In the genomic region with DNA sequence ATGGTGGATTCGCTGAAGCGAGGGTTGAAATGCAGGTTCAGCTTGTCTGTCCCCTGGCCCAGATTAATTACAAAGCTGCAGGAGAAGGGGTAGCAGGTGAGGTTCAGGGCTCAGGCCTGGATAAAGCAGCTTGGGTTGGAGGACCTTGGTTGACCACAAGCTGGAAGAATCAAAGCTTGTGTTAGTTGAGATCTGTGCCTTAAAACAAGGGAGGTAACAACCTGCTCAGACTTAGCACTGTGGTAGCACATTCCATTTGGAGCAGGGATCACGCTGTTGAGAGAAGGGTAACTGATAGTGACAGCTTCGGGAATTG, we compare ENCODE assay signal across 1 cellular context.
A peak's percentile ranks its signal among the peaks of the same experiment; 100 is the strongest.
TF ChIP-seq lines count a peak whose summit lies in the region.

No MANE protein-coding gene starts in this region.

TF ChIP-seq in HepG2, 621 proteins besides CTCF, POLR2A, EP300 and RAD21:
- TF ChIP-seq POGZ (CRISPR knock-in tag; IDR thresholded peaks at IDR 0.05) (peak; percentile 8; the same call in 1 of the 2 replicates), POLR2G (IDR thresholded peaks at IDR 0.05; ENCODE audit: low read depth, low read length) (peak; percentile 62), CCAR2 (optimal IDR thresholded peaks at IDR 0.05; ENCODE audit: low read depth, low read length) (peak; percentile 21), ZNF776 (CRISPR knock-in tag; IDR thresholded peaks at IDR 0.05) (0 out of 2 replicates have a peak, but pooled peaks have one; percentile 15), CCDC6 (CRISPR knock-in tag; IDR thresholded peaks at IDR 0.05) (0 out of 2 replicates have a peak, but pooled peaks have one; percentile 18), HMGA1 (CRISPR knock-in tag; conservative IDR thresholded peaks at IDR 0.05) (no peak), FOXC1 (CRISPR knock-in tag; IDR thresholded peaks at IDR 0.05; ENCODE audit: borderline replicate concordance) (no peak), WIZ (CRISPR knock-in tag; IDR thresholded peaks at IDR 0.05) (0 out of 2 replicates have a peak, but pooled peaks have one; percentile 64), TARDBP (CRISPR knock-in tag; IDR thresholded peaks at IDR 0.05) (0 out of 2 replicates have a peak, but pooled peaks have one; percentile 52), IRX3 (CRISPR knock-in tag; IDR thresholded peaks at IDR 0.05; ENCODE audit: borderline replicate concordance, low read depth) (0 out of 2 replicates have a peak, but pooled peaks have one; percentile 15), NCOA1 (CRISPR knock-in tag; IDR thresholded peaks at IDR 0.05) (no peak), ZFP36 (IDR thresholded peaks at IDR 0.05; ENCODE audit: borderline replicate concordance, low read depth, low read length, partially characterized antibody) (no peak), ZNF746 (CRISPR knock-in tag; IDR thresholded peaks at IDR 0.05) (0 out of 2 replicates have a peak, but pooled peaks have one; percentile 30), SMYD3 (CRISPR knock-in tag; IDR thresholded peaks at IDR 0.05) (0 out of 2 replicates have a peak, but pooled peaks have one; percentile 15), ETV5 (CRISPR knock-in tag; IDR thresholded peaks at IDR 0.05; ENCODE audit: borderline replicate concordance) (0 out of 2 replicates have a peak, but pooled peaks have one; percentile 5), NR2C2 (CRISPR knock-in tag; IDR thresholded peaks at IDR 0.05; ENCODE audit: borderline replicate concordance) (peak; percentile 69; the same call in 1 of the 2 replicates), MXI1 (IDR thresholded peaks at IDR 0.05; ENCODE audit: borderline replicate concordance, low read depth, low read length) (no peak), ZNF451 (CRISPR knock-in tag; IDR thresholded peaks at IDR 0.05) (no peak), NR2F6 (IDR thresholded peaks at IDR 0.05) (no peak), NR2F6 (CRISPR knock-in tag; IDR thresholded peaks at IDR 0.05) (no peak), FOSL2 (CRISPR knock-in tag; IDR thresholded peaks at IDR 0.05) (0 out of 2 replicates have a peak, but pooled peaks have one; percentile 1), ZFP90 (CRISPR knock-in tag; IDR thresholded peaks at IDR 0.05; ENCODE audit: borderline replicate concordance) (0 out of 2 replicates have a peak, but pooled peaks have one; percentile 47)
- TF ChIP-seq, protein P1, sequence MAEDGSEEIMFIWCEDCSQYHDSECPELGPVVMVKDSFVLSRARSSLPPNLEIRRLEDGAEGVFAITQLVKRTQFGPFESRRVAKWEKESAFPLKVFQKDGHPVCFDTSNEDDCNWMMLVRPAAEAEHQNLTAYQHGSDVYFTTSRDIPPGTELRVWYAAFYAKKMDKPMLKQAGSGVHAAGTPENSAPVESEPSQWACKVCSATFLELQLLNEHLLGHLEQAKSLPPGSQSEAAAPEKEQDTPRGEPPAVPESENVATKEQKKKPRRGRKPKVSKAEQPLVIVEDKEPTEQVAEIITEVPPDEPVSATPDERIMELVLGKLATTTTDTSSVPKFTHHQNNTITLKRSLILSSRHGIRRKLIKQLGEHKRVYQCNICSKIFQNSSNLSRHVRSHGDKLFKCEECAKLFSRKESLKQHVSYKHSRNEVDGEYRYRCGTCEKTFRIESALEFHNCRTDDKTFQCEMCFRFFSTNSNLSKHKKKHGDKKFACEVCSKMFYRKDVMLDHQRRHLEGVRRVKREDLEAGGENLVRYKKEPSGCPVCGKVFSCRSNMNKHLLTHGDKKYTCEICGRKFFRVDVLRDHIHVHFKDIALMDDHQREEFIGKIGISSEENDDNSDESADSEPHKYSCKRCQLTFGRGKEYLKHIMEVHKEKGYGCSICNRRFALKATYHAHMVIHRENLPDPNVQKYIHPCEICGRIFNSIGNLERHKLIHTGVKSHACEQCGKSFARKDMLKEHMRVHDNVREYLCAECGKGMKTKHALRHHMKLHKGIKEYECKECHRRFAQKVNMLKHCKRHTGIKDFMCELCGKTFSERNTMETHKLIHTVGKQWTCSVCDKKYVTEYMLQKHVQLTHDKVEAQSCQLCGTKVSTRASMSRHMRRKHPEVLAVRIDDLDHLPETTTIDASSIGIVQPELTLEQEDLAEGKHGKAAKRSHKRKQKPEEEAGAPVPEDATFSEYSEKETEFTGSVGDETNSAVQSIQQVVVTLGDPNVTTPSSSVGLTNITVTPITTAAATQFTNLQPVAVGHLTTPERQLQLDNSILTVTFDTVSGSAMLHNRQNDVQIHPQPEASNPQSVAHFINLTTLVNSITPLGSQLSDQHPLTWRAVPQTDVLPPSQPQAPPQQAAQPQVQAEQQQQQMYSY (CRISPR knock-in tag; IDR thresholded peaks at IDR 0.05): no peak
- TF ChIP-seq, protein P2, sequence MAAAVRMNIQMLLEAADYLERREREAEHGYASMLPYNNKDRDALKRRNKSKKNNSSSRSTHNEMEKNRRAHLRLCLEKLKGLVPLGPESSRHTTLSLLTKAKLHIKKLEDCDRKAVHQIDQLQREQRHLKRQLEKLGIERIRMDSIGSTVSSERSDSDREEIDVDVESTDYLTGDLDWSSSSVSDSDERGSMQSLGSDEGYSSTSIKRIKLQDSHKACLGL (CRISPR knock-in tag; IDR thresholded peaks at IDR 0.05): peak; percentile 19; the same call in 1 of the 2 replicates
- TF ChIP-seq, protein P3, sequence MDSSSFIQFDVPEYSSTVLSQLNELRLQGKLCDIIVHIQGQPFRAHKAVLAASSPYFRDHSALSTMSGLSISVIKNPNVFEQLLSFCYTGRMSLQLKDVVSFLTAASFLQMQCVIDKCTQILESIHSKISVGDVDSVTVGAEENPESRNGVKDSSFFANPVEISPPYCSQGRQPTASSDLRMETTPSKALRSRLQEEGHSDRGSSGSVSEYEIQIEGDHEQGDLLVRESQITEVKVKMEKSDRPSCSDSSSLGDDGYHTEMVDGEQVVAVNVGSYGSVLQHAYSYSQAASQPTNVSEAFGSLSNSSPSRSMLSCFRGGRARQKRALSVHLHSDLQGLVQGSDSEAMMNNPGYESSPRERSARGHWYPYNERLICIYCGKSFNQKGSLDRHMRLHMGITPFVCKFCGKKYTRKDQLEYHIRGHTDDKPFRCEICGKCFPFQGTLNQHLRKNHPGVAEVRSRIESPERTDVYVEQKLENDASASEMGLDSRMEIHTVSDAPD (CRISPR knock-in tag; IDR thresholded peaks at IDR 0.05): 0 out of 2 replicates have a peak, but pooled peaks have one; percentile 1
- TF ChIP-seq, protein P4, sequence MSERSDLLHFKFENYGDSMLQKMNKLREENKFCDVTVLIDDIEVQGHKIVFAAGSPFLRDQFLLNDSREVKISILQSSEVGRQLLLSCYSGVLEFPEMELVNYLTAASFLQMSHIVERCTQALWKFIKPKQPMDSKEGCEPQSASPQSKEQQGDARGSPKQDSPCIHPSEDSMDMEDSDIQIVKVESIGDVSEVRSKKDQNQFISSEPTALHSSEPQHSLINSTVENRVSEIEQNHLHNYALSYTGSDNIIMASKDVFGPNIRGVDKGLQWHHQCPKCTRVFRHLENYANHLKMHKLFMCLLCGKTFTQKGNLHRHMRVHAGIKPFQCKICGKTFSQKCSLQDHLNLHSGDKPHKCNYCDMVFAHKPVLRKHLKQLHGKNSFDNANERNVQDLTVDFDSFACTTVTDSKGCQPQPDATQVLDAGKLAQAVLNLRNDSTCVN (CRISPR knock-in tag; IDR thresholded peaks at IDR 0.05; ENCODE audit: borderline replicate concordance): 0 out of 2 replicates have a peak, but pooled peaks have one; percentile 0
- TF ChIP-seq, protein P5, sequence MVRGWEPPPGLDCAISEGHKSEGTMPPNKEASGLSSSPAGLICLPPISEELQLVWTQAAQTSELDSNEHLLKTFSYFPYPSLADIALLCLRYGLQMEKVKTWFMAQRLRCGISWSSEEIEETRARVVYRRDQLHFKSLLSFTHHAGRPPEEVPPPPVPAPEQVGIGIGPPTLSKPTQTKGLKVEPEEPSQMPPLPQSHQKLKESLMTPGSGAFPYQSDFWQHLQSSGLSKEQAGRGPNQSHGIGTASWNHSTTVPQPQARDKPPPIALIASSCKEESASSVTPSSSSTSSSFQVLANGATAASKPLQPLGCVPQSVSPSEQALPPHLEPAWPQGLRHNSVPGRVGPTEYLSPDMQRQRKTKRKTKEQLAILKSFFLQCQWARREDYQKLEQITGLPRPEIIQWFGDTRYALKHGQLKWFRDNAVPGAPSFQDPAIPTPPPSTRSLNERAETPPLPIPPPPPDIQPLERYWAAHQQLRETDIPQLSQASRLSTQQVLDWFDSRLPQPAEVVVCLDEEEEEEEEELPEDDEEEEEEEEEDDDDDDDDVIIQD (CRISPR knock-in tag; IDR thresholded peaks at IDR 0.05; ENCODE audit: low read depth): no peak
- TF ChIP-seq, protein P6, sequence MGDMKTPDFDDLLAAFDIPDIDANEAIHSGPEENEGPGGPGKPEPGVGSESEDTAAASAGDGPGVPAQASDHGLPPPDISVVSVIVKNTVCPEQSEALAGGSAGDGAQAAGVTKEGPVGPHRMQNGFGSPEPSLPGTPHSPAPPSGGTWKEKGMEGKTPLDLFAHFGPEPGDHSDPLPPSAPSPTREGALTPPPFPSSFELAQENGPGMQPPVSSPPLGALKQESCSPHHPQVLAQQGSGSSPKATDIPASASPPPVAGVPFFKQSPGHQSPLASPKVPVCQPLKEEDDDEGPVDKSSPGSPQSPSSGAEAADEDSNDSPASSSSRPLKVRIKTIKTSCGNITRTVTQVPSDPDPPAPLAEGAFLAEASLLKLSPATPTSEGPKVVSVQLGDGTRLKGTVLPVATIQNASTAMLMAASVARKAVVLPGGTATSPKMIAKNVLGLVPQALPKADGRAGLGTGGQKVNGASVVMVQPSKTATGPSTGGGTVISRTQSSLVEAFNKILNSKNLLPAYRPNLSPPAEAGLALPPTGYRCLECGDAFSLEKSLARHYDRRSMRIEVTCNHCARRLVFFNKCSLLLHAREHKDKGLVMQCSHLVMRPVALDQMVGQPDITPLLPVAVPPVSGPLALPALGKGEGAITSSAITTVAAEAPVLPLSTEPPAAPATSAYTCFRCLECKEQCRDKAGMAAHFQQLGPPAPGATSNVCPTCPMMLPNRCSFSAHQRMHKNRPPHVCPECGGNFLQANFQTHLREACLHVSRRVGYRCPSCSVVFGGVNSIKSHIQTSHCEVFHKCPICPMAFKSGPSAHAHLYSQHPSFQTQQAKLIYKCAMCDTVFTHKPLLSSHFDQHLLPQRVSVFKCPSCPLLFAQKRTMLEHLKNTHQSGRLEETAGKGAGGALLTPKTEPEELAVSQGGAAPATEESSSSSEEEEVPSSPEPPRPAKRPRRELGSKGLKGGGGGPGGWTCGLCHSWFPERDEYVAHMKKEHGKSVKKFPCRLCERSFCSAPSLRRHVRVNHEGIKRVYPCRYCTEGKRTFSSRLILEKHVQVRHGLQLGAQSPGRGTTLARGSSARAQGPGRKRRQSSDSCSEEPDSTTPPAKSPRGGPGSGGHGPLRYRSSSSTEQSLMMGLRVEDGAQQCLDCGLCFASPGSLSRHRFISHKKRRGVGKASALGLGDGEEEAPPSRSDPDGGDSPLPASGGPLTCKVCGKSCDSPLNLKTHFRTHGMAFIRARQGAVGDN (CRISPR knock-in tag; IDR thresholded peaks at IDR 0.05): peak; percentile 7; the same call in 1 of the 2 replicates
- TF ChIP-seq, protein P7, sequence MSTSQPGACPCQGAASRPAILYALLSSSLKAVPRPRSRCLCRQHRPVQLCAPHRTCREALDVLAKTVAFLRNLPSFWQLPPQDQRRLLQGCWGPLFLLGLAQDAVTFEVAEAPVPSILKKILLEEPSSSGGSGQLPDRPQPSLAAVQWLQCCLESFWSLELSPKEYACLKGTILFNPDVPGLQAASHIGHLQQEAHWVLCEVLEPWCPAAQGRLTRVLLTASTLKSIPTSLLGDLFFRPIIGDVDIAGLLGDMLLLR (CRISPR knock-in tag; IDR thresholded peaks at IDR 0.05): 0 out of 2 replicates have a peak, but pooled peaks have one; percentile 25
